In genomic region chr5:141413540-141414069, GRCh38 we compare ENCODE assay signal across 8 cellular contexts. TPM values are rescaled to one million over a fixed set of nuclear protein-coding genes. Genes with fewer than 3 reads are reported as not detected.
DNase-seq lines count a peak whose midpoint lies in the region; ATAC-seq and TF ChIP-seq lines count a peak whose summit lies in the region.

No MANE protein-coding gene starts in this region.

- H4K91ac ChIP-seq in IMR-90 (ENCODE audit: insufficient read depth, low read depth, low read length), result no peak overlapping the region

- TF ChIP-seq RAD21 in IMR-90 (IDR thresholded peaks at IDR 0.05; ENCODE audit: low read length), result no peak

- no peak overlapping the region for H2BK5ac ChIP-seq in IMR-90 (ENCODE audit: low read depth, low read length, poor library complexity, severe bottlenecking)

- H3K9me3 Mint-ChIP-seq in CD14-positive monocyte, result peaks cover 21 to 64% (median 49%) of the 10 kb centered on the region in 7 donors
- H3K9me3 Mint-ChIP-seq in effector memory CD8-positive, alpha-beta T cell, result peaks cover 8 to 16% of the 10 kb centered on the region in 2 donors
- H3K9me3 Mint-ChIP-seq in natural killer cell treated with Interleukin-12 subunit alpha and Interleukin-12 subunit beta and Interleukin-15 and Interleukin-18, amount 100 ng/mL, for 72 hours, result peaks cover 5% of the 10 kb centered on the region

- H3K4me1 ChIP-seq in IMR-90 (ENCODE audit: control insufficient read depth, insufficient read depth, low read length), result no peaks in the 10 kb centered on the region

- no peak overlapping the region for H3K4ac ChIP-seq in IMR-90 (ENCODE audit: low read depth, low read length)

- dilution Hi-C loops in IMR-90 (cut with HindIII; ENCODE audit: low sequenced_read_pairs, unreplicated experiment), result no loop called here

- no peak overlapping the region for H4K5ac ChIP-seq in IMR-90 (ENCODE audit: low read depth, low read length)

- H2BK15ac ChIP-seq in IMR-90 (ENCODE audit: low read depth, low read length), result no peak overlapping the region

- H3K27me3 Mint-ChIP-seq in CD14-positive monocyte (ENCODE audit: low read depth in 3 of 3), result peaks cover 79 to 86% (median 84%) of the 10 kb centered on the region in 3 donors
- peaks cover 64 to 77% of the 10 kb centered on the region in 2 donors for H3K27me3 Mint-ChIP-seq in effector memory CD8-positive, alpha-beta T cell
- peaks cover 28 to 62% of the 10 kb centered on the region in 2 donors for H3K27me3 Mint-ChIP-seq in natural killer cell treated with Interleukin-12 subunit alpha and Interleukin-12 subunit beta and Interleukin-15 and Interleukin-18, amount 100 ng/mL, for 72 hours

- CTCF ChIA-PET in IMR-90 (lab: Yijun Ruan, JAX), result interaction anchor here (0.5 to 2.8 kb wide), 16 partner anchors 10 to 1085 kb away, joined by 3 to 25 read pairs (median 4); partner anchors contain the start of genes PCDHB11 and TAF7

- intact Hi-C loops in CD14-positive monocyte (cut with micrococcal nuclease), result loop anchor here (5.0 kb wide), 2 partner anchors 109 to 149 kb away; no protein-coding TSS in a partner anchor
- intact Hi-C loops in IMR-90 (cut with micrococcal nuclease), result loop anchor here (1.0 to 5.0 kb wide), 2 partner anchors 86 to 111 kb away; no protein-coding TSS in a partner anchor

- H4K20me1 ChIP-seq in IMR-90 (ENCODE audit: insufficient read depth, low read length), result no peaks in the 10 kb centered on the region

- in situ Hi-C loops in IMR-90 (cut with MboI; ENCODE audit: low sequenced_read_pairs), result no loop called here

- no peak overlapping the region for H2BK120ac ChIP-seq in IMR-90 (ENCODE audit: low read depth, low read length)

- H3K79me1 ChIP-seq in IMR-90 (ENCODE audit: low read depth in 1 of 2, low read length in 2 of 2), result peaks cover 7 to 12% of the 10 kb centered on the region in 2 experiments

- H3K9ac ChIP-seq in IMR-90 (ENCODE audit: low read depth, low read length), result no peak overlapping the region

- H2BK20ac ChIP-seq in IMR-90 (ENCODE audit: low read depth, low read length), result no peak overlapping the region

- WGBS in IMR-90 (ENCODE audit: extremely low coverage in 2 of 2, insufficient read length in 1 of 2), 2 experiments, result 31% methylated on average over 12 of the region's 25 CpGs; no CpG with 5 or more reads in 1 of the 2 experiments

- ATAC-seq in IMR-90 (ENCODE audit: low read depth) (no peak), GM19397 (IDR thresholded peaks at IDR 0.05; ENCODE audit: unreplicated experiment) (no peak)
- no peak for ATAC-seq in effector memory CD8-positive, alpha-beta T cell (replicated peaks)
- ATAC-seq in natural killer cell treated with Interleukin-12 subunit alpha and Interleukin-12 subunit beta and Interleukin-15 and Interleukin-18, amount 100 ng/mL, for 72 hours, result no peak

- DNase-seq in CD14-positive monocyte (ENCODE audit: low spot score) (no peak), IMR-90 (no peak), NCI-H1105 (lab: John Stamatoyannopoulos, UW) (no peak), NCI-H2081 treated with DMSO at 0.1 percent for 48 hours (lab: John Stamatoyannopoulos, UW) (no peak), cerebellar cortex (ENCODE audit: low spot score) (no peak)
- DNase-seq in effector memory CD8-positive, alpha-beta T cell, result no peak
- DNase-seq in natural killer cell treated with Interleukin-12 subunit alpha and Interleukin-12 subunit beta and Interleukin-15 and Interleukin-18, amount 100 ng/mL, for 72 hours (ENCODE audit: low spot score), result no peak

- no peak overlapping the region for H3K14ac ChIP-seq in IMR-90 (replicated peaks; ENCODE audit: low read depth, low read length)

- no peak overlapping the region for H2AK9ac ChIP-seq in IMR-90 (replicated peaks; ENCODE audit: low read depth, low read length, poor library complexity)

- TF ChIP-seq CTCF in CD14-positive monocyte (IDR thresholded peaks at IDR 0.05) (no peak), IMR-90 (conservative IDR thresholded peaks at IDR 0.05; ENCODE audit: low read depth, low read length) (no peak)

- no TSS peak for BruUV-seq in IMR-90 (replicated peaks; lab: Mats Ljungman, UMichigan)

- peaks cover 14% of the 10 kb centered on the region; the same call in 1 of the 2 replicates for H3K36me3 ChIP-seq in IMR-90 (ENCODE audit: control insufficient read depth, insufficient read depth, low read length)

- peaks cover 13 to 25% of the 10 kb centered on the region in 2 donors for H3K36me3 Mint-ChIP-seq in CD14-positive monocyte
- H3K36me3 Mint-ChIP-seq in effector memory CD8-positive, alpha-beta T cell (ENCODE audit: insufficient read depth), result peaks cover 11% of the 10 kb centered on the region
- peaks cover 40% of the 10 kb centered on the region for H3K36me3 Mint-ChIP-seq in natural killer cell treated with Interleukin-12 subunit alpha and Interleukin-12 subunit beta and Interleukin-15 and Interleukin-18, amount 100 ng/mL, for 72 hours

- H3K27ac Mint-ChIP-seq in CD14-positive monocyte, result no peak overlapping the region
- H3K27ac Mint-ChIP-seq in effector memory CD8-positive, alpha-beta T cell, result peak overlapping the region in 1 of 2 donors; percentile 63
- H3K27ac Mint-ChIP-seq in natural killer cell treated with Interleukin-12 subunit alpha and Interleukin-12 subunit beta and Interleukin-15 and Interleukin-18, amount 100 ng/mL, for 72 hours, result peak overlapping the region; percentile 34 to 58

- POLR2A ChIA-PET in IMR-90 (lab: Charles Lee; ENCODE audit: unreplicated experiment), result no interaction called here

- H3K27ac ChIP-seq in IMR-90 (ENCODE audit: insufficient read depth, low read length), result no peak overlapping the region

- H3K27me3 ChIP-seq in IMR-90 (ENCODE audit: control insufficient read depth, insufficient read depth, low read length), result no peaks in the 10 kb centered on the region

- H2AFZ ChIP-seq in IMR-90 (replicated peaks; ENCODE audit: low read length, poor library complexity), result peak overlapping the region; percentile 58

- H3K4me1 Mint-ChIP-seq in CD14-positive monocyte, result peaks cover 28% of the 10 kb centered on the region
- H3K4me1 Mint-ChIP-seq in effector memory CD8-positive, alpha-beta T cell (ENCODE audit: low read depth in 2 of 2), result peaks cover 10 to 22% of the 10 kb centered on the region in 2 donors
- peaks cover 30 to 43% of the 10 kb centered on the region in 2 donors for H3K4me1 Mint-ChIP-seq in natural killer cell treated with Interleukin-12 subunit alpha and Interleukin-12 subunit beta and Interleukin-15 and Interleukin-18, amount 100 ng/mL, for 72 hours (ENCODE audit: low read depth in 2 of 2)

- H3K56ac ChIP-seq in IMR-90 (ENCODE audit: extremely low read depth, insufficient read depth, low read length), result no peak overlapping the region

- H3K4me3 Mint-ChIP-seq in CD14-positive monocyte, result peak overlapping the region; percentile 80 to 88
- H3K4me3 Mint-ChIP-seq in effector memory CD8-positive, alpha-beta T cell, result peak overlapping the region; percentile 79 to 81
- H3K4me3 Mint-ChIP-seq in natural killer cell treated with Interleukin-12 subunit alpha and Interleukin-12 subunit beta and Interleukin-15 and Interleukin-18, amount 100 ng/mL, for 72 hours, result peak overlapping the region; percentile 92

- no peak for TF ChIP-seq POLR2A in IMR-90 (IDR thresholded peaks at IDR 0.05; ENCODE audit: low read depth, low read length)

- no peaks in the 10 kb centered on the region for H3K9me1 ChIP-seq in IMR-90 (ENCODE audit: insufficient read depth, low read length)

- no peak overlapping the region for H3K23ac ChIP-seq in IMR-90 (ENCODE audit: low read depth, low read length)

- no peak overlapping the region for H3K18ac ChIP-seq in IMR-90 (ENCODE audit: low read depth, low read length)

- H2AK5ac ChIP-seq in IMR-90 (ENCODE audit: low read depth, low read length), result no peak overlapping the region

- peaks cover 50% of the 10 kb centered on the region for H3K9me3 ChIP-seq in IMR-90 (ENCODE audit: control insufficient read depth, insufficient read depth, low read length)

- H3K4me3 ChIP-seq in IMR-90 (ENCODE audit: insufficient read depth, low read depth, low read length), result peak overlapping the region; percentile 19

- H3K4me2 ChIP-seq in IMR-90 (ENCODE audit: low read depth, low read length), result peak overlapping the region; percentile 46; the same call in 1 of the 2 replicates

- no peak overlapping the region; a peak in 1 of 4 replicates for H4K8ac ChIP-seq in IMR-90 (ENCODE audit: low read depth in 2 of 2, low read length in 2 of 2)

RNA-seq across cellular contexts. Expression of gene PCDHGA10, which starts 0.8 kb away (rescaled TPM):
- not detected for polyA plus RNA-seq in CD14-positive monocyte
- total RNA-seq in IMR-90 (2012; rRNA removed), result 6.6 and 6.9 TPM in 2 replicates
- polyA plus RNA-seq in IMR-90 (2012; rRNA removed), result 3.4 TPM in 2 replicates
- polyA plus RNA-seq in IMR-90 (2012; cell fraction: cytosol; rRNA removed), result 2.3 and 3.5 TPM in 2 replicates
- polyA plus RNA-seq in IMR-90 (2012; cell fraction: nucleus; rRNA removed; ENCODE audit: low replicate concordance), result 4.0 and 4.9 TPM in 2 replicates
- total RNA-seq in natural killer cell treated with Interleukin-12 subunit alpha and Interleukin-12 subunit beta and Interleukin-15 and Interleukin-18, amount 100 ng/mL, for 72 hours, result 1 to 10 TPM in 1 of 2 donors, under 1 TPM in 1; 0.67 to 1.2 TPM

RNA-seq across cellular contexts. Expression of gene PCDHGB7, which starts 3.9 kb away (rescaled TPM):
- not detected for polyA plus RNA-seq in CD14-positive monocyte
- total RNA-seq in IMR-90 (2012; rRNA removed), result 5.8 and 6.3 TPM in 2 replicates
- 7.4 and 8.1 TPM in 2 replicates for polyA plus RNA-seq in IMR-90 (2012; rRNA removed)
- polyA plus RNA-seq in IMR-90 (2012; cell fraction: cytosol; rRNA removed), result 3.2 and 7.1 TPM in 2 replicates
- 5.6 and 6.1 TPM in 2 replicates for polyA plus RNA-seq in IMR-90 (2012; cell fraction: nucleus; rRNA removed; ENCODE audit: low replicate concordance)
- total RNA-seq in natural killer cell treated with Interleukin-12 subunit alpha and Interleukin-12 subunit beta and Interleukin-15 and Interleukin-18, amount 100 ng/mL, for 72 hours, result under 1 TPM; 0.33 to 0.95 TPM

RNA-seq across cellular contexts. Expression of gene PCDHGB6, which starts 5.8 kb away (rescaled TPM):
- polyA plus RNA-seq in CD14-positive monocyte (under 1 TPM in 1 of 2 donors, not detected in 1; 0.06 TPM), IMR-90 (2012; rRNA removed) (1.4 and 1.5 TPM in 2 replicates)
- 2.2 and 2.8 TPM in 2 replicates for total RNA-seq in IMR-90 (2012; rRNA removed)
- polyA plus RNA-seq in IMR-90 (2012; cell fraction: cytosol; rRNA removed), result 0.64 and 1.3 TPM in 2 replicates
- polyA plus RNA-seq in IMR-90 (2012; cell fraction: nucleus; rRNA removed; ENCODE audit: low replicate concordance), result 3.1 and 4.2 TPM in 2 replicates
- 1 to 10 TPM in 1 of 2 donors, under 1 TPM in 1; 0.89 to 1.1 TPM for total RNA-seq in natural killer cell treated with Interleukin-12 subunit alpha and Interleukin-12 subunit beta and Interleukin-15 and Interleukin-18, amount 100 ng/mL, for 72 hours

RNA-seq across cellular contexts. Expression of gene PCDHGA11, which starts 7.2 kb away (rescaled TPM):
- not detected for polyA plus RNA-seq in CD14-positive monocyte
- 5.4 and 5.8 TPM in 2 replicates for total RNA-seq in IMR-90 (2012; rRNA removed)
- polyA plus RNA-seq in IMR-90 (2012; rRNA removed), result 6.9 and 7.5 TPM in 2 replicates
- 5.3 and 6.0 TPM in 2 replicates for polyA plus RNA-seq in IMR-90 (2012; cell fraction: cytosol; rRNA removed)
- polyA plus RNA-seq in IMR-90 (2012; cell fraction: nucleus; rRNA removed; ENCODE audit: low replicate concordance), result 4.7 and 5.2 TPM in 2 replicates
- under 1 TPM; 0.33 to 0.55 TPM for total RNA-seq in natural killer cell treated with Interleukin-12 subunit alpha and Interleukin-12 subunit beta and Interleukin-15 and Interleukin-18, amount 100 ng/mL, for 72 hours

RNA-seq across cellular contexts. Expression of gene PCDHGA9, which starts 11.0 kb away (rescaled TPM):
- not detected for polyA plus RNA-seq in CD14-positive monocyte
- total RNA-seq in IMR-90 (2012; rRNA removed), result 3.9 and 4.5 TPM in 2 replicates
- 1.5 and 1.8 TPM in 2 replicates for polyA plus RNA-seq in IMR-90 (2012; rRNA removed)
- polyA plus RNA-seq in IMR-90 (2012; cell fraction: cytosol; rRNA removed), result 1.4 TPM in 2 replicates
- polyA plus RNA-seq in IMR-90 (2012; cell fraction: nucleus; rRNA removed; ENCODE audit: low replicate concordance), result 2.7 and 3.5 TPM in 2 replicates
- under 1 TPM; 0.71 to 0.92 TPM for total RNA-seq in natural killer cell treated with Interleukin-12 subunit alpha and Interleukin-12 subunit beta and Interleukin-15 and Interleukin-18, amount 100 ng/mL, for 72 hours

Comparison
In these comparisons a context has a peak if more than half of its experiments do, and no peak if none do; other contexts are left out.
1. H3K27ac Mint-ChIP-seq: peak in natural killer cell treated with Interleukin-12 subunit alpha and Interleukin-12 subunit beta and Interleukin-15 and Interleukin-18, amount 100 ng/mL, for 72 hours (2 of 2); none in CD14-positive monocyte (0 of 7).
2. Peak in every context shown above with its lines, with median percentiles within 50 percentile points of each other: H3K4me3 Mint-ChIP-seq.